ENCODE assay signal across 20 cellular contexts in the genomic region with DNA sequence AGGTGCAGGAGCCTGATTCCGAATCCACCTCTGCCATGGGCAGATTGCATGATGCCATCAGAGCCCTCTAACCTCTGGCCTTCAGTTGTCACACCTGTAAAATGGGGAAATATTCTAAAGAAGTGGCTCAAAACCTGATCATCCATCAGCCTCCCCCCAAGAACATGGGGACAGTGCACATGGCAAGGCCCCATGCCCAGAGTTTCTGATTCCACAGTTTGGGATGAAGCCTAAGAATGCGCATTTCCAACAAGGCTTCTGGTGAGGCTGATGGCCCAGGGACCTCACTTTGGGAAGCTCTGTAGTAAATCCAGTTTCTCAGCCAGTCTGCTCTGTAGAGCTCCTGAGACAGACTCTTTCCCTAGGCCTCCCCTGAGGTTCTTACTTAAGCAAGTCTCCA.
A peak's percentile ranks its signal among the peaks of the same experiment; 100 is the strongest.
DNase-seq lines count a peak whose midpoint lies in the region; ATAC-seq, FAIRE-seq and TF ChIP-seq lines count a peak whose summit lies in the region.
"Had no signal": no experiment of that assay in that cellular context is flagged by ENCODE, and none has a peak within 500 bp of the region (broad histone marks: within the 10 kb centered on the region; RNA-seq: fewer than 3 reads in every experiment).

No MANE protein-coding gene starts in this region.

- H3K36me3 Mint-ChIP-seq in GM23338 (ENCODE audit: low read depth) (no peaks in the 10 kb centered on the region), neural progenitor cell (no peaks in the 10 kb centered on the region), HFFc6 (ENCODE audit: low read depth) (no peaks in the 10 kb centered on the region)
- H3K36me3 Mint-ChIP-seq: activated naive CD4-positive, alpha-beta T cell treated with anti-CD3 and anti-CD28 coated beads, Interleukin-2, amount 50 U/mL, for 24 hours had no signal

- 83% methylated on average over 2 of the region's 2 CpGs for WGBS in suprapubic skin

- CTCF ChIA-PET in endothelial cell of umbilical vein (lab: Charles Lee) = interaction anchor here (0.8 to 1.5 kb wide), 8 partner anchors 40 to 514 kb away, joined by 3 to 6 read pairs (median 4); no protein-coding TSS in a partner anchor

- H3K27ac ChIP-seq in GM23338 (ENCODE audit: low read depth) (no peak overlapping the region), endothelial cell of umbilical vein (ENCODE audit: insufficient read depth, low read depth, low read length) (no peak overlapping the region), neural progenitor cell (no peak overlapping the region), suprapubic skin (peak overlapping the region; percentile 59)
- H3K27ac ChIP-seq: foreskin keratinocyte, KMS-11 had no signal

- no peak overlapping the region for H3K4me3 ChIP-seq in GM23338
- no peak overlapping the region for H3K4me3 ChIP-seq in endothelial cell of umbilical vein (replicated peaks in 1 of 3; ENCODE audit: insufficient read depth in 1 of 3, low read depth in 1 of 3, low read length in 3 of 3)
- H3K4me3 ChIP-seq in neural progenitor cell = no peak overlapping the region
- H3K4me3 ChIP-seq in suprapubic skin = no peak overlapping the region

- H3K79me2 ChIP-seq in GM23338 (replicated peaks; ENCODE audit: insufficient read depth) (no peaks in the 10 kb centered on the region), endothelial cell of umbilical vein (ENCODE audit: control insufficient read depth, insufficient read depth, low read length) (no peaks in the 10 kb centered on the region), neural progenitor cell (ENCODE audit: low read depth) (no peaks in the 10 kb centered on the region)

- H4K20me1 ChIP-seq in GM23338 (replicated peaks; ENCODE audit: insufficient read depth) = no peaks in the 10 kb centered on the region
- no peaks in the 10 kb centered on the region for H4K20me1 ChIP-seq in endothelial cell of umbilical vein (replicated peaks; ENCODE audit: control insufficient read depth, extremely low read depth, insufficient read depth, low read length)
- H4K20me1 ChIP-seq in neural progenitor cell (ENCODE audit: low read depth) = peaks cover 9% of the 10 kb centered on the region

- intact Hi-C loops in endothelial cell of umbilical vein (cut with micrococcal nuclease) = no loop called here

- no peak for TF ChIP-seq EP300 in suprapubic skin (IDR thresholded peaks at IDR 0.05)

- BruUV-seq in endothelial cell of umbilical vein (replicated peaks; lab: Mats Ljungman, UMichigan) = no TSS peak

- no peaks in the 10 kb centered on the region for H3K27me3 ChIP-seq in GM23338 (ENCODE audit: insufficient read depth)
- peaks cover 0 to 3% of the 10 kb centered on the region in 2 experiments for H3K27me3 ChIP-seq in endothelial cell of umbilical vein (ENCODE audit: control insufficient read depth in 2 of 2, insufficient read depth in 2 of 2, low read length in 2 of 2)
- peaks cover 94% of the 10 kb centered on the region for H3K27me3 ChIP-seq in neural progenitor cell
- peaks cover 4% of the 10 kb centered on the region for H3K27me3 ChIP-seq in suprapubic skin

- H3K9me3 Mint-ChIP-seq in GM23338 (no peaks in the 10 kb centered on the region), neural progenitor cell (peaks cover 3% of the 10 kb centered on the region), HFFc6 (no peaks in the 10 kb centered on the region)
- H3K9me3 Mint-ChIP-seq: activated naive CD4-positive, alpha-beta T cell treated with anti-CD3 and anti-CD28 coated beads, Interleukin-2, amount 50 U/mL, for 24 hours; stimulated activated naive CD8-positive, alpha-beta T cell treated with anti-CD3 and anti-CD28 coated beads, Interleukin-15, amount 100 ng/mL, for 72 hours had no signal

- DNase-seq in GM23338 (ENCODE audit: low spot score) (no peak), endothelial cell of umbilical vein (ENCODE audit: low read depth, low spot score) (no peak), neural progenitor cell (ENCODE audit: low spot score) (no peak), suprapubic skin (ENCODE audit: low spot score in 2 of 2) (no peak), GM12892 (ENCODE audit: insufficient read length) (no peak), cortex of kidney (lab: John Stamatoyannopoulos, UW) (no peak), UCSD-AML1 (lab: John Stamatoyannopoulos, UW; ENCODE audit: unreplicated experiment) (no peak), HFFc6 (no peak)
- DNase-seq: activated CD4-positive, CD25-positive, alpha-beta regulatory T cell treated with anti-CD3 and anti-CD28 coated beads, Interleukin-2, amount 50 U/mL, for 72 hours; activated CD8-positive, alpha-beta memory T cell treated with anti-CD3 and anti-CD28 coated beads for 24 hours; activated T-cell treated with anti-CD3 and anti-CD28 coated beads, Interleukin-2, amount 50 U/mL, for 48 hours; NCI-H2029; NK-92 treated with Interleukin-12 subunit alpha and Interleukin-12 subunit beta, amount 100 ng/mL, for 24 hours; stimulated activated CD4-positive, alpha-beta T cell treated with anti-CD3 and anti-CD28 coated beads, Interleukin-2, amount 100 ng/mL, for 48 hours; stimulated activated naive CD8-positive, alpha-beta T cell treated with anti-CD3 and anti-CD28 coated beads, Interleukin-15, amount 100 ng/mL, for 72 hours; T1000 had no signal

- no peak for TF ChIP-seq POLR2A in endothelial cell of umbilical vein (IDR thresholded peaks at IDR 0.05; ENCODE audit: low read depth, low read length)
- TF ChIP-seq POLR2A in suprapubic skin (IDR thresholded peaks at IDR 0.05) = no peak
- TF ChIP-seq POLR2A in GM12892 (IDR thresholded peaks at IDR 0.05; ENCODE audit: low read depth, low read length) = no peak

- H3K27me3 Mint-ChIP-seq in GM23338 (ENCODE audit: insufficient read depth, low read depth, poor library complexity) (peaks cover 19% of the 10 kb centered on the region), neural progenitor cell (ENCODE audit: insufficient read depth, low read depth) (peaks cover 6% of the 10 kb centered on the region), HFFc6 (ENCODE audit: insufficient read depth) (peaks cover 22% of the 10 kb centered on the region)
- H3K27me3 Mint-ChIP-seq: activated naive CD4-positive, alpha-beta T cell treated with anti-CD3 and anti-CD28 coated beads, Interleukin-2, amount 50 U/mL, for 24 hours had no signal

- H3K4me2 ChIP-seq in GM23338 (peak overlapping the region; percentile 69; the same call in 1 of the 2 replicates), endothelial cell of umbilical vein (ENCODE audit: insufficient read depth, low read length) (no peak overlapping the region), neural progenitor cell (peak overlapping the region; percentile 61)
- H3K4me2 ChIP-seq: KMS-11 had no signal

- H3K4me3 Mint-ChIP-seq in GM23338 (no peak overlapping the region), neural progenitor cell (no peak overlapping the region), HFFc6 (no peak overlapping the region)
- H3K4me3 Mint-ChIP-seq: activated naive CD4-positive, alpha-beta T cell treated with anti-CD3 and anti-CD28 coated beads, Interleukin-2, amount 50 U/mL, for 24 hours; stimulated activated naive CD8-positive, alpha-beta T cell treated with anti-CD3 and anti-CD28 coated beads, Interleukin-15, amount 100 ng/mL, for 72 hours had no signal

- H3K9me1 ChIP-seq in endothelial cell of umbilical vein (replicated peaks; ENCODE audit: control insufficient read depth, extremely low read depth, insufficient read depth, low read length) = no peaks in the 10 kb centered on the region

- H3K9me3 ChIP-seq in endothelial cell of umbilical vein (replicated peaks; ENCODE audit: control insufficient read depth, insufficient read depth, low read length) (no peaks in the 10 kb centered on the region), neural progenitor cell (ENCODE audit: low read depth) (no peaks in the 10 kb centered on the region), suprapubic skin (no peaks in the 10 kb centered on the region)

- H3K4me1 Mint-ChIP-seq in GM23338 (peaks cover 31% of the 10 kb centered on the region), neural progenitor cell (peaks cover 25% of the 10 kb centered on the region), HFFc6 (ENCODE audit: low read depth) (no peaks in the 10 kb centered on the region)
- H3K4me1 Mint-ChIP-seq: activated naive CD4-positive, alpha-beta T cell treated with anti-CD3 and anti-CD28 coated beads, Interleukin-2, amount 50 U/mL, for 24 hours; stimulated activated naive CD8-positive, alpha-beta T cell treated with anti-CD3 and anti-CD28 coated beads, Interleukin-15, amount 100 ng/mL, for 72 hours had no signal

- dilution Hi-C loops in endothelial cell of umbilical vein (cut with MboI; ENCODE audit: extremely low pct_ligation_motif_present, low sequenced_read_pairs) = no loop called here

- H3K36me3 ChIP-seq in GM23338 (ENCODE audit: insufficient read depth) (no peaks in the 10 kb centered on the region), endothelial cell of umbilical vein (ENCODE audit: control insufficient read depth in 2 of 2, extremely low read depth in 1 of 2, insufficient read depth in 2 of 2, low read length in 2 of 2) (no peaks in the 10 kb centered on the region), neural progenitor cell (no peaks in the 10 kb centered on the region), suprapubic skin (no peaks in the 10 kb centered on the region)

- no peak for ATAC-seq in GM23338
- ATAC-seq: stimulated activated naive CD8-positive, alpha-beta T cell treated with anti-CD3 and anti-CD28 coated beads, Interleukin-15, amount 100 ng/mL, for 72 hours had no signal

- POLR2A ChIA-PET in endothelial cell of umbilical vein (lab: Charles Lee) = no interaction called here

- H3K4me1 ChIP-seq in GM23338 (ENCODE audit: insufficient read depth) (peaks cover 23% of the 10 kb centered on the region), endothelial cell of umbilical vein (ENCODE audit: control insufficient read depth, extremely low read depth, insufficient read depth, low read length) (no peaks in the 10 kb centered on the region), neural progenitor cell (peaks cover 24% of the 10 kb centered on the region), suprapubic skin (peaks cover 41% of the 10 kb centered on the region)
- H3K4me1 ChIP-seq: foreskin keratinocyte had no signal

- TF ChIP-seq CTCF in GM23338 (conservative IDR thresholded peaks at IDR 0.05; ENCODE audit: low read depth in 2 of 2) = no peak
- TF ChIP-seq CTCF in endothelial cell of umbilical vein (IDR thresholded peaks at IDR 0.05; ENCODE audit: extremely low read depth in 1 of 2, insufficient read depth in 1 of 2, low read depth in 1 of 2, low read length in 2 of 2) = no peak
- TF ChIP-seq CTCF in neural progenitor cell (IDR thresholded peaks at IDR 0.05) = no peak
- TF ChIP-seq CTCF in suprapubic skin (IDR thresholded peaks at IDR 0.05) = no peak
- no peak for TF ChIP-seq CTCF in HFFc6 (IDR thresholded peaks at IDR 0.05)

- FAIRE-seq in endothelial cell of umbilical vein (lab: Jason Lieb, UNC) (no peak), GM12892 (lab: Jason Lieb, UNC) (no peak)
- FAIRE-seq: colon had no signal

- H3K9ac ChIP-seq in endothelial cell of umbilical vein (replicated peaks; ENCODE audit: extremely low read depth, insufficient read depth, low read length) (no peak overlapping the region), neural progenitor cell (no peak overlapping the region)
- H3K9ac ChIP-seq: KMS-11 had no signal

- H3F3A ChIP-seq in GM23338 (replicated peaks; ENCODE audit: low read depth) (peaks cover 6% of the 10 kb centered on the region; the same call in 1 of the 2 replicates), neural progenitor cell (ENCODE audit: low read depth) (peaks cover 22% of the 10 kb centered on the region)

- no peak overlapping the region for H3K27ac Mint-ChIP-seq in GM23338
- H3K27ac Mint-ChIP-seq in neural progenitor cell = no peak overlapping the region
- no peak overlapping the region for H3K27ac Mint-ChIP-seq in HFFc6
- H3K27ac Mint-ChIP-seq: activated naive CD4-positive, alpha-beta T cell treated with anti-CD3 and anti-CD28 coated beads, Interleukin-2, amount 50 U/mL, for 24 hours; stimulated activated naive CD8-positive, alpha-beta T cell treated with anti-CD3 and anti-CD28 coated beads, Interleukin-15, amount 100 ng/mL, for 72 hours had no signal

- no peaks in the 10 kb centered on the region for H3K9me2 ChIP-seq in GM23338 (ENCODE audit: insufficient read depth)

- no peak overlapping the region; the same call in 1 of the 2 replicates for H2AFZ ChIP-seq in GM23338
- H2AFZ ChIP-seq in endothelial cell of umbilical vein (ENCODE audit: low read depth, low read length) = peak overlapping the region; percentile 53
- H2AFZ ChIP-seq in neural progenitor cell (replicated peaks) = no peak overlapping the region
